15 cellular contexts compared by ENCODE assay signal in genomic region chr3:52221141-52221562, GRCh38. TPM values are rescaled to one million over a fixed set of nuclear protein-coding genes. Genes with fewer than 3 reads are reported as not detected.
DNase-seq lines count a peak whose midpoint lies in the region; ATAC-seq, FAIRE-seq and TF ChIP-seq lines count a peak whose summit lies in the region.
"Had no signal": no experiment of that assay in that cellular context is flagged by ENCODE, and none has a peak within 500 bp of the region (broad histone marks: within the 10 kb centered on the region; RNA-seq: fewer than 3 reads in every experiment).

No MANE protein-coding gene starts in this region.

- peaks cover 3% of the 10 kb centered on the region for H4K20me1 ChIP-seq in H9 (ENCODE audit: control insufficient read depth, insufficient read depth, insufficient read length)
- no peaks in the 10 kb centered on the region for H4K20me1 ChIP-seq in GM23338 (replicated peaks; ENCODE audit: insufficient read depth)

- no peak overlapping the region for H2BK120ac ChIP-seq in H9 (ENCODE audit: low read depth, low read length, poor library complexity, severe bottlenecking)

- no peak for FAIRE-seq in urothelium cell line (lab: Jason Lieb, UNC)

- no peak for TF ChIP-seq CTCF in H9 (conservative IDR thresholded peaks at IDR 0.05)
- no peak for TF ChIP-seq CTCF in prostate gland (IDR thresholded peaks at IDR 0.05)
- TF ChIP-seq CTCF in GM23338 (conservative IDR thresholded peaks at IDR 0.05; ENCODE audit: low read depth in 2 of 2) = no peak; a peak in 1 of 4 replicates

- no peaks in the 10 kb centered on the region for H3K9me3 ChIP-seq in H9 (ENCODE audit: control insufficient read depth, low read depth, low read length)
- H3K9me3 ChIP-seq in prostate gland = no peaks in the 10 kb centered on the region
- H3K9me3 ChIP-seq: vagina had no signal

- peaks cover 1% of the 10 kb centered on the region for H3K36me3 Mint-ChIP-seq in activated CD8-positive, alpha-beta memory T cell treated with anti-CD3 and anti-CD28 coated beads, Interleukin-2, amount 10 ng/mL, durations not matched to agents 7 days and 5 days
- H3K36me3 Mint-ChIP-seq in H9 (ENCODE audit: insufficient read depth in 1 of 3, low read depth in 3 of 3) (peaks cover 0 to 4% (median 0%) of the 10 kb centered on the region in 3 experiments; a peak in 1 of 7 replicates), GM23338 (ENCODE audit: low read depth) (no peaks in the 10 kb centered on the region)
- peaks cover 6% of the 10 kb centered on the region for H3K36me3 Mint-ChIP-seq in activated T-helper 17 cell treated with anti-CD3 and anti-CD28 coated beads, Interleukin-2, amount 50 U/mL, for 72 hours (ENCODE audit: low read depth)

- H4K91ac ChIP-seq in H9 (ENCODE audit: insufficient read length, low read depth, low read length) = no peak overlapping the region

- H3K4me1 Mint-ChIP-seq in activated CD8-positive, alpha-beta memory T cell treated with anti-CD3 and anti-CD28 coated beads, Interleukin-2, amount 10 ng/mL, durations not matched to agents 7 days and 5 days = peaks cover 92% of the 10 kb centered on the region
- H3K4me1 Mint-ChIP-seq in H9 = peaks cover 4 to 18% of the 10 kb centered on the region in 2 experiments
- H3K4me1 Mint-ChIP-seq in activated T-helper 17 cell treated with anti-CD3 and anti-CD28 coated beads, Interleukin-2, amount 50 U/mL, for 72 hours = peaks cover 47% of the 10 kb centered on the region
- H3K4me1 Mint-ChIP-seq in GM23338 = peaks cover 11% of the 10 kb centered on the region; the same call in 2 of the 3 replicates

- H3K4me2 ChIP-seq in H9 (ENCODE audit: insufficient read depth, insufficient read length, low read length) (no peak overlapping the region), GM23338 (no peak overlapping the region)

- H3K4me3 ChIP-seq in prostate gland = no peak overlapping the region
- H3K4me3 ChIP-seq in GM23338 = no peak overlapping the region
- H3K4me3 ChIP-seq: vagina had no signal

- H3K4ac ChIP-seq in H9 (ENCODE audit: low read depth, low read length) = no peak overlapping the region

- H2AK5ac ChIP-seq in H9 (ENCODE audit: insufficient read length, low read length) = no peak overlapping the region

- H3K79me2 ChIP-seq in H9 (ENCODE audit: insufficient read depth, low read length) = no peaks in the 10 kb centered on the region
- no peaks in the 10 kb centered on the region for H3K79me2 ChIP-seq in GM23338 (replicated peaks; ENCODE audit: insufficient read depth)

- DNase-seq in activated CD8-positive, alpha-beta memory T cell treated with anti-CD3 and anti-CD28 coated beads, Interleukin-2, amount 10 ng/mL, durations not matched to agents 7 days and 5 days = no peak
- DNase-seq in activated CD8-positive, alpha-beta memory T cell treated with anti-CD3 and anti-CD28 coated beads, Interleukin-2, amount 50 U/mL, for 4 hours = no peak
- peak; percentile 32 for DNase-seq in H9
- DNase-seq in prostate gland (ENCODE audit: low spot score) = no peak
- DNase-seq in NCI-H1417 treated with DMSO at 0.1 percent for 48 hours (lab: John Stamatoyannopoulos, UW) = no peak
- no peak for DNase-seq in urothelium cell line (ENCODE audit: low spot score)
- no peak for DNase-seq in GM23338 (ENCODE audit: low spot score)

- H3K23ac ChIP-seq in H9 (ENCODE audit: insufficient read length, low read depth, low read length) = no peak overlapping the region

- no peak overlapping the region for H2BK12ac ChIP-seq in H9 (ENCODE audit: insufficient read length, low read depth, low read length)

- H3K27ac ChIP-seq in H9 (ENCODE audit: insufficient read length, low read depth, low read length) = no peak overlapping the region
- peak overlapping the region; percentile 10 to 24 for H3K27ac ChIP-seq in prostate gland
- no peak overlapping the region for H3K27ac ChIP-seq in GM23338 (ENCODE audit: low read depth)
- H3K27ac ChIP-seq: vagina had no signal

- CTCF ChIA-PET in activated CD8-positive, alpha-beta memory T cell treated with anti-CD3 and anti-CD28 coated beads, Interleukin-2, amount 10 ng/mL, durations not matched to agents 7 days and 5 days (lab: Charles Lee) = interaction anchor here (0.7 to 8.5 kb wide), 35 partner anchors 8 to 232 kb away, joined by 3 to 144 read pairs (median 8); partner anchors contain the start of genes DNAH1, GLYCTK, POC1A and PPM1M

- no CpG with 5 or more reads among the region's 27 CpGs for whole genome bisulfite sequencing in H9 (ENCODE audit: extremely low coverage, insufficient read length, low lambda C conversion rate)
- WGBS in prostate gland = 91% methylated on average over 27 of the region's 27 CpGs

- no peaks in the 10 kb centered on the region for H3K27me3 ChIP-seq in H9 (ENCODE audit: insufficient read depth, low read length)
- no peaks in the 10 kb centered on the region for H3K27me3 ChIP-seq in prostate gland (replicated peaks; ENCODE audit: insufficient read depth)
- no peaks in the 10 kb centered on the region for H3K27me3 ChIP-seq in GM23338 (ENCODE audit: insufficient read depth)
- H3K27me3 ChIP-seq: vagina had no signal

- no peak for ATAC-seq in activated CD8-positive, alpha-beta memory T cell treated with anti-CD3 and anti-CD28 coated beads, Interleukin-2, amount 10 ng/mL, durations not matched to agents 7 days and 5 days
- no peak for ATAC-seq in activated T-helper 17 cell treated with anti-CD3 and anti-CD28 coated beads, Interleukin-2, amount 50 U/mL, for 72 hours (replicated peaks)
- no peak for ATAC-seq in GM23338

- H3K4me3 Mint-ChIP-seq in activated CD8-positive, alpha-beta memory T cell treated with anti-CD3 and anti-CD28 coated beads, Interleukin-2, amount 10 ng/mL, durations not matched to agents 7 days and 5 days = peak overlapping the region; percentile 73
- no peak overlapping the region for H3K4me3 Mint-ChIP-seq in H9
- peak overlapping the region; percentile 87 for H3K4me3 Mint-ChIP-seq in activated T-helper 17 cell treated with anti-CD3 and anti-CD28 coated beads, Interleukin-2, amount 50 U/mL, for 72 hours
- H3K4me3 Mint-ChIP-seq in GM23338 = no peak overlapping the region
- H3K4me3 Mint-ChIP-seq: CD14-positive monocyte, WTC11 had no signal

- H3K9me2 ChIP-seq in GM23338 (ENCODE audit: insufficient read depth) = no peaks in the 10 kb centered on the region

- H3K27ac Mint-ChIP-seq in activated CD8-positive, alpha-beta memory T cell treated with anti-CD3 and anti-CD28 coated beads, Interleukin-2, amount 10 ng/mL, durations not matched to agents 7 days and 5 days = peak overlapping the region; percentile 77
- H3K27ac Mint-ChIP-seq in H9 (no peak overlapping the region), GM23338 (no peak overlapping the region)
- H3K27ac Mint-ChIP-seq in activated T-helper 17 cell treated with anti-CD3 and anti-CD28 coated beads, Interleukin-2, amount 50 U/mL, for 72 hours = peak overlapping the region; percentile 38
- H3K27ac Mint-ChIP-seq: WTC11 had no signal

- H3K9me3 Mint-ChIP-seq in activated CD8-positive, alpha-beta memory T cell treated with anti-CD3 and anti-CD28 coated beads, Interleukin-2, amount 10 ng/mL, durations not matched to agents 7 days and 5 days (ENCODE audit: low read depth) = no peaks in the 10 kb centered on the region
- no peaks in the 10 kb centered on the region; a peak in 2 of 5 replicates for H3K9me3 Mint-ChIP-seq in H9
- no peaks in the 10 kb centered on the region for H3K9me3 Mint-ChIP-seq in activated T-helper 17 cell treated with anti-CD3 and anti-CD28 coated beads, Interleukin-2, amount 50 U/mL, for 72 hours
- H3K9me3 Mint-ChIP-seq in GM23338 = no peaks in the 10 kb centered on the region
- H3K9me3 Mint-ChIP-seq: CD14-positive monocyte; central memory CD8-positive, alpha-beta T cell; WTC11 had no signal

- no peaks in the 10 kb centered on the region for H3K27me3 Mint-ChIP-seq in activated CD8-positive, alpha-beta memory T cell treated with anti-CD3 and anti-CD28 coated beads, Interleukin-2, amount 10 ng/mL, durations not matched to agents 7 days and 5 days
- no peaks in the 10 kb centered on the region; the same call in none of the 2 replicates for H3K27me3 Mint-ChIP-seq in H9 (ENCODE audit: low read depth)
- no peaks in the 10 kb centered on the region for H3K27me3 Mint-ChIP-seq in activated T-helper 17 cell treated with anti-CD3 and anti-CD28 coated beads, Interleukin-2, amount 50 U/mL, for 72 hours
- H3K27me3 Mint-ChIP-seq in GM23338 (ENCODE audit: insufficient read depth, low read depth, poor library complexity) = peaks cover 13% of the 10 kb centered on the region
- H3K27me3 Mint-ChIP-seq: central memory CD8-positive, alpha-beta T cell had no signal

- no peak overlapping the region for H3K56ac ChIP-seq in H9 (ENCODE audit: insufficient read length, low read depth, low read length)

- intact Hi-C loops in prostate gland (cut with DNase I) = loop anchor here (5.0 kb wide), 1 partner anchor 121 kb away; no protein-coding TSS in a partner anchor

- H3K23me2 ChIP-seq in H9 (ENCODE audit: insufficient read length, low read depth, low read length, poor library complexity, severe bottlenecking) = no peaks in the 10 kb centered on the region

- H3T11ph ChIP-seq in H9 (ENCODE audit: low read length) = no peak overlapping the region

- no peak overlapping the region for H2BK20ac ChIP-seq in H9 (ENCODE audit: low read depth, low read length, poor library complexity, severe bottlenecking)

- H4K5ac ChIP-seq in H9 (ENCODE audit: insufficient read length, low read depth, low read length) = no peak overlapping the region

- no peak overlapping the region for H2BK5ac ChIP-seq in H9 (ENCODE audit: insufficient read length, low read length)

- no peak overlapping the region for H4K8ac ChIP-seq in H9 (replicated peaks; ENCODE audit: insufficient read length, low read depth, low read length)

- H3K36me3 ChIP-seq in prostate gland (no peaks in the 10 kb centered on the region), GM23338 (ENCODE audit: insufficient read depth) (no peaks in the 10 kb centered on the region)
- H3K36me3 ChIP-seq: vagina had no signal

- H3K79me1 ChIP-seq in H9 (ENCODE audit: insufficient read depth, low read depth, low read length, poor library complexity, severe bottlenecking) = no peaks in the 10 kb centered on the region

- H3K4me1 ChIP-seq in H9 (ENCODE audit: insufficient read depth, low read length) = no peaks in the 10 kb centered on the region; the same call in 1 of the 2 replicates
- H3K4me1 ChIP-seq in prostate gland (replicated peaks) = peaks cover 29% of the 10 kb centered on the region
- peaks cover 3% of the 10 kb centered on the region for H3K4me1 ChIP-seq in GM23338 (ENCODE audit: insufficient read depth)

- no peak overlapping the region for H3K14ac ChIP-seq in H9 (ENCODE audit: insufficient read depth, low read length)

- H2BK15ac ChIP-seq in H9 (ENCODE audit: low read depth, low read length) = no peak overlapping the region

- no peak overlapping the region for H3K9ac ChIP-seq in H9 (ENCODE audit: extremely low read depth, insufficient read length, low read length)

- no peak overlapping the region for H2AFZ ChIP-seq in H9 (ENCODE audit: low read length)
- H2AFZ ChIP-seq in GM23338 = no peak overlapping the region

- no peak overlapping the region for H3K18ac ChIP-seq in H9 (ENCODE audit: insufficient read length, low read depth, low read length)

- H3F3A ChIP-seq in GM23338 (replicated peaks; ENCODE audit: low read depth) = no peaks in the 10 kb centered on the region

- no peak for TF ChIP-seq POLR2A in prostate gland (IDR thresholded peaks at IDR 0.05)

RNA-seq across cellular contexts. Expression of gene TLR9, which starts 4.3 kb away (rescaled TPM):
- under 1 TPM in 1 of 2 experiments, not detected in 1; 0.64 TPM for total RNA-seq in activated CD8-positive, alpha-beta memory T cell treated with anti-CD3 and anti-CD28 coated beads, Interleukin-2, amount 10 ng/mL, durations not matched to agents 7 days and 5 days
- total RNA-seq in H9 (2021) (not detected in 2 replicates), prostate gland (under 1 TPM in 1 of 2 donors, not detected in 1; 0.17 TPM)
- total RNA-seq in activated T-helper 17 cell treated with anti-CD3 and anti-CD28 coated beads, Interleukin-2, amount 50 U/mL, for 72 hours = under 1 TPM; 0.30 to 0.93 TPM
- total RNA-seq in GM23338 (2014; rRNA removed; shearing (Covaris generic)) = not detected in 2 replicates
- not detected in 2 replicates for polyA plus RNA-seq in GM23338 (2016; fragmentation: Nextera tagmentation; extraction: Ambion mirVana)
- total RNA-seq: A673, epithelial cell of proximal tubule, liver, vagina, WTC11 had no signal
- polyA plus RNA-seq: CD14-positive monocyte had no signal

RNA-seq across cellular contexts. Expression of gene TWF2, which starts 17.8 kb away (rescaled TPM):
- total RNA-seq in activated CD8-positive, alpha-beta memory T cell treated with anti-CD3 and anti-CD28 coated beads, Interleukin-2, amount 10 ng/mL, durations not matched to agents 7 days and 5 days = 100 to 1,000 TPM; 110 to 131 TPM
- total RNA-seq in H9 (2021) (44.8 and 50.9 TPM in 2 replicates), prostate gland (10 to 100 TPM; 60.9 to 65.5 TPM)
- total RNA-seq in activated T-helper 17 cell treated with anti-CD3 and anti-CD28 coated beads, Interleukin-2, amount 50 U/mL, for 72 hours = 100 to 1,000 TPM in 1 of 2 donors, 10 to 100 TPM in 1; 89.9 to 159 TPM
- 120 and 123 TPM in 2 replicates for total RNA-seq in GM23338 (2014; rRNA removed; shearing (Covaris generic))
- polyA plus RNA-seq in GM23338 (2016; fragmentation: Nextera tagmentation; extraction: Ambion mirVana) = 38.6 and 38.9 TPM in 2 replicates

RNA-seq across cellular contexts. Expression of gene ALAS1, which starts 23.2 kb away (rescaled TPM):
- 10 to 100 TPM; 61.3 to 84.2 TPM for total RNA-seq in activated CD8-positive, alpha-beta memory T cell treated with anti-CD3 and anti-CD28 coated beads, Interleukin-2, amount 10 ng/mL, durations not matched to agents 7 days and 5 days
- 39.1 and 40.4 TPM in 2 replicates for total RNA-seq in H9 (2021)
- total RNA-seq in activated T-helper 17 cell treated with anti-CD3 and anti-CD28 coated beads, Interleukin-2, amount 50 U/mL, for 72 hours = 10 to 100 TPM; 66.1 to 72.7 TPM
- 10 to 100 TPM; 39.8 to 58.8 TPM for total RNA-seq in prostate gland
- total RNA-seq in GM23338 (2014; rRNA removed; shearing (Covaris generic)) = 37.7 and 42.8 TPM in 2 replicates
- 17.8 and 19.2 TPM in 2 replicates for polyA plus RNA-seq in GM23338 (2016; fragmentation: Nextera tagmentation; extraction: Ambion mirVana)

RNA-seq across cellular contexts. Expression of gene PPM1M, which starts 24.4 kb away (rescaled TPM):
- total RNA-seq in activated CD8-positive, alpha-beta memory T cell treated with anti-CD3 and anti-CD28 coated beads, Interleukin-2, amount 10 ng/mL, durations not matched to agents 7 days and 5 days = 10 to 100 TPM; 91.1 to 94.1 TPM
- total RNA-seq in H9 (2021) (6.1 and 7.4 TPM in 2 replicates), prostate gland (10 to 100 TPM; 22.4 to 33.2 TPM)
- 100 to 1,000 TPM in 1 of 2 donors, 10 to 100 TPM in 1; 84.6 to 112 TPM for total RNA-seq in activated T-helper 17 cell treated with anti-CD3 and anti-CD28 coated beads, Interleukin-2, amount 50 U/mL, for 72 hours
- total RNA-seq in GM23338 (2014; rRNA removed; shearing (Covaris generic)) = 1.8 and 4.0 TPM in 2 replicates
- polyA plus RNA-seq in GM23338 (2016; fragmentation: Nextera tagmentation; extraction: Ambion mirVana) = 2.2 and 2.8 TPM in 2 replicates

RNA-seq across cellular contexts. Expression of gene WDR82, which starts 57.3 kb away (rescaled TPM):
- 100 to 1,000 TPM; 114 to 132 TPM for total RNA-seq in activated CD8-positive, alpha-beta memory T cell treated with anti-CD3 and anti-CD28 coated beads, Interleukin-2, amount 10 ng/mL, durations not matched to agents 7 days and 5 days
- total RNA-seq in H9 (2021) (83.1 and 84.3 TPM in 2 replicates), prostate gland (10 to 100 TPM; 52.4 to 86.9 TPM)
- 100 to 1,000 TPM in 1 of 2 donors, 10 to 100 TPM in 1; 81.1 to 106 TPM for total RNA-seq in activated T-helper 17 cell treated with anti-CD3 and anti-CD28 coated beads, Interleukin-2, amount 50 U/mL, for 72 hours
- 69.8 and 71.8 TPM in 2 replicates for total RNA-seq in GM23338 (2014; rRNA removed; shearing (Covaris generic))
- 25.2 and 31.2 TPM in 2 replicates for polyA plus RNA-seq in GM23338 (2016; fragmentation: Nextera tagmentation; extraction: Ambion mirVana)

Comparison
In these comparisons a context has a peak if more than half of its experiments do, and no peak if none do; other contexts are left out.
1. H3K27ac Mint-ChIP-seq: peak in activated CD8-positive, alpha-beta memory T cell treated with anti-CD3 and anti-CD28 coated beads, Interleukin-2, amount 10 ng/mL, durations not matched to agents 7 days and 5 days (single experiment) and activated T-helper 17 cell treated with anti-CD3 and anti-CD28 coated beads, Interleukin-2, amount 50 U/mL, for 72 hours (single experiment); none in H9 (0 of 3) and GM23338 (single experiment).
2. H3K4me3 Mint-ChIP-seq: peak in activated CD8-positive, alpha-beta memory T cell treated with anti-CD3 and anti-CD28 coated beads, Interleukin-2, amount 10 ng/mL, durations not matched to agents 7 days and 5 days (single experiment) and activated T-helper 17 cell treated with anti-CD3 and anti-CD28 coated beads, Interleukin-2, amount 50 U/mL, for 72 hours (single experiment); none in H9 (0 of 2) and GM23338 (single experiment).
3. H3K27ac ChIP-seq: peak in prostate gland (2 of 2); none in H9 (single experiment) and GM23338 (single experiment).